In the genomic region with DNA sequence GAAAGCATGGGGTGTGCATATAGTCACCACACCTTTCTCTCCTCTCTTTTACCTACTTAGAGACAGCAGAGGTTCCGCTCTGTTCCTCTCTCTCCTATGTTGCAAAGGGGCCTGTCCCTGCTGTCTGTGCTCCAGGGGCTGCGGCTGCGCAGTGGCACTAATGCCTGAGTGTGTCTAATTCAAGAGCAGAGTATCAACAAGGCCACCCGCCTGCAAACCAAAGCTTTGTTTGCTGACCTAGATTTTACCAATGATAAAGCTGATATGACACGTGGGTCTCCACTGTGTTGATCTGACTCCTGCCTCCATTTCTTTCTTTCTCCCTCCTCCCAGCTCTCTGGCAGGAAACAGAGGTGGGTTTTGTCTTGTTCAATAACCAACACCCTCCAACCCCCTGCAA, we compare ENCODE assay signal across 10 cellular contexts.
DNase-seq lines count a peak whose midpoint lies in the region; ATAC-seq and TF ChIP-seq lines count a peak whose summit lies in the region.
"Had no signal": no experiment of that assay in that cellular context is flagged by ENCODE, and none has a peak within 500 bp of the region (broad histone marks: within the 10 kb centered on the region; RNA-seq: fewer than 3 reads in every experiment).

No MANE protein-coding gene starts in this region.

- no peak for TF ChIP-seq CTCF in sigmoid colon (IDR thresholded peaks at IDR 0.05)

- peak; percentile 10 for ATAC-seq in esophagus mucosa
- no peak for ATAC-seq in HG03571 (IDR thresholded peaks at IDR 0.05; ENCODE audit: unreplicated experiment)

- no peaks in the 10 kb centered on the region for H3K9me3 ChIP-seq in sigmoid colon

- no peaks in the 10 kb centered on the region for H3K27me3 ChIP-seq in sigmoid colon
- H3K27me3 ChIP-seq: cardiac muscle cell had no signal

- no peak for TF ChIP-seq EP300 in sigmoid colon (IDR thresholded peaks at IDR 0.05)

- DNase-seq in DMS53 (lab: John Stamatoyannopoulos, UW) (peak; percentile 48), DMS53 treated with DMSO at 0.1 percent for 48 hours (lab: John Stamatoyannopoulos, UW; ENCODE audit: unreplicated experiment) (no peak), sigmoid colon (no peak), NCI-H1105 treated with DMSO at 0.1 percent for 48 hours (lab: John Stamatoyannopoulos, UW) (no peak)
- DNase-seq in activated CD4-positive, alpha-beta T cell treated with anti-CD3 and anti-CD28 coated beads for 48 hours, result peak; percentile 45
- DNase-seq in stimulated activated CD8-positive, alpha-beta memory T cell treated with anti-CD3 and anti-CD28 coated beads, Interleukin-7, amount 100 ng/mL, for 4 hours (ENCODE audit: low read depth in 2 of 2), result peak; percentile 6 to 16

- 68 to 76% methylated on average over 5 of the region's 5 CpGs for WGBS in sigmoid colon, 2 donors

- H3K27ac ChIP-seq in sigmoid colon, result no peak overlapping the region
- H3K27ac ChIP-seq: 22Rv1, cardiac muscle cell had no signal

- no peak for TF ChIP-seq POLR2A in sigmoid colon (IDR thresholded peaks at IDR 0.05)

- H3K4me3 ChIP-seq in sigmoid colon, result no peak overlapping the region
- H3K4me3 ChIP-seq: cardiac muscle cell had no signal

- peaks cover 4 to 56% (median 13%) of the 10 kb centered on the region in 4 donors for H3K36me3 ChIP-seq in sigmoid colon

- H3K4me1 ChIP-seq in sigmoid colon, result no peaks in the 10 kb centered on the region

- intact Hi-C loops in sigmoid colon (cut with DNase I), result no loop called here

Comparison
In these comparisons a context has a peak if more than half of its experiments do, and no peak if none do; other contexts are left out.
1. DNase-seq: peak in DMS53 (single experiment), activated CD4-positive, alpha-beta T cell treated with anti-CD3 and anti-CD28 coated beads for 48 hours (single experiment) and stimulated activated CD8-positive, alpha-beta memory T cell treated with anti-CD3 and anti-CD28 coated beads, Interleukin-7, amount 100 ng/mL, for 4 hours (2 of 2); none in DMS53 treated with DMSO at 0.1 percent for 48 hours (single experiment), sigmoid colon (single experiment) and NCI-H1105 treated with DMSO at 0.1 percent for 48 hours (single experiment).